In the genomic region with DNA sequence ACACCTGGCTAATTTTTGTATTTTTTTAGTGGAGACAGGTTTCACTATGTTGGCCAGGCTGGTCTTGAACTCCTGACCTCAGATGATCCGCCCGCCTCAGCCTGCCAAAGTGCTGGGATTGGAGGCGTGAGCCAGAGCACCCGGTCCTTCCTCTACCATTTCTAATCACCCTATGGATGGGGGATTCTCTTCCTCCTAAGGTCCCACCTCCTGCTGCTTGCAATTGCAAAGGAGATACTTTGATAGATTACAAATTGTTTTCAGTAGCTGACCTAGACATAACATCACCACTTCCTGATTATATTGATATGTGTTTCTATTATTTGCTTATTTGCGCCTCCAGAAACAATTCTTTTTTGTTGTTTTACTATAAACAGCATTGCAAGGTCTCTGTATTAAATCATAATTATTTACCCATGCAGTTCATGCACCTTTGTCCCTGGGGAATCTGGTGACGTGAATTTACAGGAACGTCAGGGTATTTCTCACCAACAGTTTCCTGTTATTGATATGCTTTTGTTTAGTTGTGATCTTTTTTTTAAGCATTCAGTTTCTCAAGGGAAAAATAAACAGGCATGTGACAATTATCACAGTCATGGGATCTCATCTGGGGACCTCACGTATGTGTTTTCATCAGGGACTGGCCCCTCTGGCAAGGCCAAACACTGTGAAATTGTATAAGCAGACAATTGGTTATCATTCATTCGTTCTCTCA, we compare ENCODE assay signal across 20 cellular contexts. TPM values are rescaled to one million over a fixed set of nuclear protein-coding genes. Genes with fewer than 3 reads are reported as not detected.
A peak's percentile ranks its signal among the peaks of the same experiment; 100 is the strongest.
DNase-seq lines count a peak whose midpoint lies in the region; ATAC-seq, FAIRE-seq and TF ChIP-seq lines count a peak whose summit lies in the region.
"Had no signal": no experiment of that assay in that cellular context is flagged by ENCODE, and none has a peak within 500 bp of the region (broad histone marks: within the 10 kb centered on the region; RNA-seq: fewer than 3 reads in every experiment).

No MANE protein-coding gene starts in this region.

- TF ChIP-seq EP300 in GM12878 (IDR thresholded peaks at IDR 0.05; ENCODE audit: borderline replicate concordance in 1 of 2, control insufficient read depth in 1 of 2, low read depth in 2 of 2, low read length in 2 of 2), result 0 out of 4 replicates have a peak, but pooled peaks of 1 of the 2 experiments have one; percentile 20

- H3K4me2 ChIP-seq in GM12878 (ENCODE audit: control insufficient read depth, insufficient read depth), result no peak overlapping the region

- H3K9ac ChIP-seq in GM12878 (ENCODE audit: control insufficient read depth, insufficient read depth, low read length), result no peak overlapping the region

- H3K27ac ChIP-seq in GM12878 (ENCODE audit: control insufficient read depth, insufficient read depth), result no peak overlapping the region

- RAD21 ChIA-PET in GM12878 (lab: Charles Lee; ENCODE audit: unreplicated experiment), result no interaction called here

- 10% methylated on average over 9 of the region's 9 CpGs for WGBS in GM12878 (ENCODE audit: insufficient coverage, insufficient replicate concordance, low lambda C conversion rate, missing lambda C conversion rate)

- intact Hi-C loops in GM12878 (cut with micrococcal nuclease; ENCODE audit: unreplicated experiment), result no loop called here

- H3K27me3 ChIP-seq in GM12878 (replicated peaks in 1 of 2; ENCODE audit: control insufficient read depth in 2 of 2, insufficient read depth in 2 of 2, low read length in 1 of 2), result no peaks in the 10 kb centered on the region; a peak in 1 of 4 replicates

- no peaks in the 10 kb centered on the region for H3K36me3 ChIP-seq in GM12878 (ENCODE audit: control insufficient read depth in 2 of 2, insufficient read depth in 2 of 2, low read length in 1 of 2)

- ATAC-seq in GM12878 (no peak), GM21529 (IDR thresholded peaks at IDR 0.05; ENCODE audit: unreplicated experiment) (no peak)
- ATAC-seq: SK-N-SH treated with all-trans-retinoic acid at 6 μM for 48 hours had no signal

- no peak overlapping the region for H3K4me3 ChIP-seq in GM12878
- H3K4me3 ChIP-seq in fibroblast of pulmonary artery (replicated peaks; ENCODE audit: low read depth, low read length), result no peak overlapping the region

- POLR2A ChIA-PET in GM12878 (lab: Charles Lee), result no interaction called here

- no peak overlapping the region for H2AFZ ChIP-seq in GM12878 (ENCODE audit: control insufficient read depth, low read depth, low read length)

- SMC1A ChIA-PET in GM12878 (lab: Charles Lee; ENCODE audit: uncharacterized antibody, unreplicated experiment), result no interaction called here

- no peak for FAIRE-seq in GM12878 (lab: Jason Lieb, UNC)
- no peak for FAIRE-seq in GM12892 (lab: Jason Lieb, UNC)
- FAIRE-seq: RCC 7860 had no signal

- TF ChIP-seq CTCF in GM12878 (IDR thresholded peaks at IDR 0.05 in 2 of 3, conservative IDR thresholded peaks at IDR 0.05 in 1 of 3; ENCODE audit: control insufficient read depth in 2 of 3, extremely low read depth in 1 of 3, insufficient read depth in 1 of 3, low read depth in 3 of 3, low read length in 3 of 3), result no peak
- no peak for TF ChIP-seq CTCF in fibroblast of pulmonary artery (IDR thresholded peaks at IDR 0.05; ENCODE audit: low read length, missing control alignments)

- H3K9me3 ChIP-seq in GM12878 (replicated peaks; ENCODE audit: control insufficient read depth, insufficient read depth, low read length), result no peaks in the 10 kb centered on the region
- H3K9me3 ChIP-seq: Caco-2 had no signal

- BruUV-seq in GM12878 (replicated peaks; lab: Mats Ljungman, UMichigan), result no TSS peak

- in situ Hi-C loops in GM12878 (cut with MboI), result no loop called here

- TF ChIP-seq RAD21 in GM12878 (IDR thresholded peaks at IDR 0.05; ENCODE audit: insufficient read depth, low read depth, low read length), result no peak

- CTCF ChIA-PET in GM12878 (lab: Yijun Ruan, JAX), result interaction anchor here (0.6 to 3.5 kb wide), 10 partner anchors 12 to 783 kb away, joined by 3 to 38 read pairs (median 5); no protein-coding TSS in a partner anchor

- DNase-seq in NCI-H2171 (lab: John Stamatoyannopoulos, UW), result peak; percentile 75
- DNase-seq in GM12878 (ENCODE audit: low read depth, low spot score), result no peak
- DNase-seq in fibroblast of pulmonary artery (ENCODE audit: low read depth), result peak; percentile 31
- DNase-seq in mucosa of gallbladder (ENCODE audit: low spot score), result peak; percentile 45
- no peak for DNase-seq in ureter (ENCODE audit: low spot score)
- DNase-seq in GM12892 (ENCODE audit: insufficient read length), result no peak
- DNase-seq: ACHN; AML-193; Caco-2; CD4-positive, CD25-positive, alpha-beta regulatory T cell; DMS53; H9; IMR-90; NCI-H1105 treated with DMSO at 0.1 percent for 48 hours; NCI-H1694 treated with DMSO at 0.1 percent for 48 hours; NCI-H526; SHP77 had no signal

- no peaks in the 10 kb centered on the region for H3K79me2 ChIP-seq in GM12878 (ENCODE audit: control insufficient read depth, insufficient read depth, low read length)

- no peaks in the 10 kb centered on the region for H4K20me1 ChIP-seq in GM12878 (ENCODE audit: control insufficient read depth, insufficient read depth)

- TF ChIP-seq POLR2A in GM12878 (IDR thresholded peaks at IDR 0.05; ENCODE audit: low read depth, low read length) (no peak), GM12892 (IDR thresholded peaks at IDR 0.05; ENCODE audit: low read depth, low read length) (no peak)

- H3K4me1 ChIP-seq in GM12878 (ENCODE audit: control insufficient read depth, insufficient read depth, low read length), result no peaks in the 10 kb centered on the region
- H3K4me1 ChIP-seq: Caco-2 had no signal

TF ChIP-seq in GM12878, 131 proteins besides CTCF, POLR2A, EP300 and RAD21:
- TF ChIP-seq TARDBP (IDR thresholded peaks at IDR 0.05; ENCODE audit: borderline replicate concordance) (no peak), MEF2B (IDR thresholded peaks at IDR 0.05; ENCODE audit: partially characterized antibody, poor library complexity, severe bottlenecking) (peak; percentile 66), JUND (IDR thresholded peaks at IDR 0.05; ENCODE audit: low read depth, low read length) (no peak)

RNA-seq across cellular contexts. Expression of a gene that starts 43.2 kb away (rescaled TPM):
- not detected in 2 replicates for total RNA-seq in GM12878 (2013; cell fraction: nucleolus; rRNA removed)
- total RNA-seq in GM12878 (2014; rRNA removed) (not detected in 2 replicates), GM12878 (2014; rRNA removed; fragmentation: Illumina TruSeq; extraction: Trizol) (not detected in 2 replicates), GM12878 (2021) (not detected in 2 replicates), mucosa of gallbladder (0.40 TPM), ureter (not detected)
- polyA plus RNA-seq in GM12878 (2011; ENCODE audit: low read depth), result not detected
- polyA plus RNA-seq in GM12878 (2011; rRNA removed) (not detected in 2 replicates), GM12878 (2014; fragmentation: Illumina TruSeq; extraction: Trizol) (not detected in 2 replicates), GM12878 (2014; fragmentation: Nextera tagmentation; extraction: Ambion mirVana) (not detected), GM12878 (2014; rRNA removed) (not detected in 2 replicates), GM12878 (2016; fragmentation: Nextera tagmentation; extraction: Ambion mirVana) (not detected)
- not detected in 2 replicates for polyA plus RNA-seq in GM12878 (2011; cell fraction: cytosol; rRNA removed)
- polyA plus RNA-seq in GM12878 (2011; cell fraction: nucleus; rRNA removed), result not detected in 2 replicates
- polyA plus RNA-seq in GM12878 (2012), result not detected in 2 replicates
- not detected in 2 replicates for polyA minus RNA-seq in GM12878 (2011; rRNA and poly(A)+ RNA removed)
- not detected in 2 replicates for polyA minus RNA-seq in GM12878 (2011; cell fraction: cytosol; rRNA and poly(A)+ RNA removed)
- polyA minus RNA-seq in GM12878 (2011; cell fraction: nucleus; rRNA and poly(A)+ RNA removed), result not detected in 2 replicates
- not detected for polyA plus RNA-seq in GM12892 (2012; ENCODE audit: missing spikeins)
- total RNA-seq: Caco-2, H9 had no signal

Comparison
In these comparisons a context has a peak if more than half of its experiments do, and no peak if none do; other contexts are left out.
1. DNase-seq: peak in NCI-H2171 (single experiment), fibroblast of pulmonary artery (single experiment) and mucosa of gallbladder (single experiment); none in GM12878 (single experiment), ureter (single experiment) and GM12892 (single experiment).